12 cellular contexts compared by ENCODE assay signal in the genomic region with DNA sequence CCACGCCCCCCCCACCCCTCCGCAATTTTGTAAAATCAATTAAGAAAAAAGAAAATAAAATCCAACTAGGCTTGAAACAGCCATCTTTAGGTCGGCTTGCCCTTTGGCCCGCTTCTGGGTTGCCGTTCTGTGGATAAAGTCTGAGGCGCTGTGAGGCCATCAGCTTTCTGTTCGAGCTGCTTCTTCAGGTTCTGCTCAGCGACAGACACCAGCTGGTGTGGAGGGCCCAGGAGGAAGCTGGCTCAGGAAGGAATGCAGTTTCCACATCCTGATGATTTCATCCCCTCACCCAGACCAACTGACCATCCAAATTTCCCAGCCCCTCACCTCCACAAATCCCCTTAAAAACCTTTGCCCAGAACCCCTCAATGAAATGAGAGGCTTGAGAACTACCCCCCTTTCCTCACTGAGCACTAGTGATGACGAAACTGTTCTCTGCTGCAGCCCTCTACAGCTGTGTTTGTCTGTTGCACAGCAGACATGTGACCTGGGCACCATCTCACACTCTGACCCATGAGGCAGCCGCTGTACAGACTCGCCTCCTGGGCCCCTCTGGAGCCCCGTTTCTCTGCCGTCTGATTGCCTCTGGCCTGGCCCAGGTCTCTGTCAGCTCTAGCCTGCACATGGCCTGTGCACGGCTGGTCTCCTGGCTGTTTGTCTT. TPM values are rescaled to one million over a fixed set of nuclear protein-coding genes. Genes with fewer than 3 reads are reported as not detected.
DNase-seq lines count a peak whose midpoint lies in the region; ATAC-seq and TF ChIP-seq lines count a peak whose summit lies in the region.
"Had no signal": no experiment of that assay in that cellular context is flagged by ENCODE, and none has a peak within 500 bp of the region (broad histone marks: within the 10 kb centered on the region; RNA-seq: fewer than 3 reads in every experiment).

No MANE protein-coding gene starts in this region.

- H3K36me3 ChIP-seq in Panc1 (ENCODE audit: control insufficient read depth, insufficient read depth, low read length) (no peaks in the 10 kb centered on the region), trophoblast cell (ENCODE audit: control insufficient read depth in 1 of 2, insufficient read depth in 2 of 2, low read length in 2 of 2) (no peaks in the 10 kb centered on the region)

- POLR2A ChIA-PET in Panc1 (lab: Charles Lee), result no interaction called here

- peak overlapping the region; percentile 77 for H3K27ac Mint-ChIP-seq in glutamatergic neuron (ENCODE audit: unreplicated experiment)
- H3K27ac Mint-ChIP-seq: CD8-positive, alpha-beta T cell had no signal

- peaks cover 4% of the 10 kb centered on the region for H3K79me1 ChIP-seq in trophoblast cell (ENCODE audit: low read length)

- peaks cover 2% of the 10 kb centered on the region for H3K27me3 Mint-ChIP-seq in glutamatergic neuron (ENCODE audit: unreplicated experiment)

- WGBS in trophoblast cell (ENCODE audit: extremely low coverage, insufficient coverage, insufficient read length), result no CpG with 5 or more reads among the region's 14 CpGs

- H3K4me3 Mint-ChIP-seq in glutamatergic neuron (ENCODE audit: unreplicated experiment), result peak overlapping the region; percentile 3
- H3K4me3 Mint-ChIP-seq: CD8-positive, alpha-beta T cell had no signal

- CTCF ChIA-PET in Panc1 (lab: Charles Lee), result interaction anchor here (0.6 kb wide), 1 partner anchor 342 kb away, joined by 3 read pairs; no protein-coding TSS in a partner anchor

- peak overlapping the region; percentile 72 for H2BK12ac ChIP-seq in trophoblast cell (ENCODE audit: low read length)

- H3K18ac ChIP-seq in trophoblast cell (ENCODE audit: low read length), result no peak overlapping the region

- intact Hi-C loops in Panc1 (cut with micrococcal nuclease; ENCODE audit: unreplicated experiment), result no loop called here

- ATAC-seq in Panc1 (0 out of 2 replicates have a peak, but pooled peaks have one; percentile 53), GM18519 (IDR thresholded peaks at IDR 0.05; ENCODE audit: low FRiP score, unreplicated experiment) (no peak), GM21619 (IDR thresholded peaks at IDR 0.05; ENCODE audit: unreplicated experiment) (no peak)
- ATAC-seq: CD8-positive, alpha-beta T cell had no signal

- H3K4me1 ChIP-seq in Panc1 (ENCODE audit: control insufficient read depth, insufficient read depth, low read length) (no peaks in the 10 kb centered on the region; the same call in 1 of the 2 replicates), trophoblast cell (ENCODE audit: control insufficient read depth in 1 of 2, insufficient read depth in 2 of 2, low read length in 2 of 2) (peaks cover 11 to 17% of the 10 kb centered on the region in 2 experiments)
- H3K4me1 ChIP-seq: parathyroid adenoma had no signal

- BruUV-seq in Panc1 (replicated peaks; lab: Mats Ljungman, UMichigan), result no TSS peak

- H3K14ac ChIP-seq in trophoblast cell (ENCODE audit: low read length), result peak overlapping the region; percentile 35

- no peak overlapping the region for H2BK5ac ChIP-seq in trophoblast cell (ENCODE audit: low read depth, low read length, poor library complexity)

- H3K4me1 Mint-ChIP-seq in glutamatergic neuron (ENCODE audit: low read depth, unreplicated experiment), result peaks cover 11% of the 10 kb centered on the region

- H3K23ac ChIP-seq in trophoblast cell (ENCODE audit: low read length), result no peak overlapping the region

- no peaks in the 10 kb centered on the region for H3K36me3 Mint-ChIP-seq in glutamatergic neuron (ENCODE audit: unreplicated experiment)
- H3K36me3 Mint-ChIP-seq: CD8-positive, alpha-beta T cell had no signal

- H3K4me2 ChIP-seq in trophoblast cell (ENCODE audit: low read length), result no peak overlapping the region

- H4K91ac ChIP-seq in trophoblast cell (ENCODE audit: low read depth, low read length), result peak overlapping the region; percentile 15

- no peaks in the 10 kb centered on the region for H3K27me3 ChIP-seq in Panc1 (ENCODE audit: control insufficient read depth, insufficient read depth, low read length)
- H3K27me3 ChIP-seq in trophoblast cell (ENCODE audit: insufficient read depth, low read length), result no peaks in the 10 kb centered on the region

- peak overlapping the region; percentile 47 for H4K12ac ChIP-seq in trophoblast cell (ENCODE audit: low read depth, low read length)

- TF ChIP-seq CTCF in Panc1 (IDR thresholded peaks at IDR 0.05) (no peak), glutamatergic neuron (IDR thresholded peaks at IDR 0.05; ENCODE audit: partially characterized antibody, unreplicated experiment) (no peak)

- H2AK5ac ChIP-seq in trophoblast cell (ENCODE audit: low read length), result peak overlapping the region; percentile 19

- peaks cover 2% of the 10 kb centered on the region for H3K9me3 Mint-ChIP-seq in glutamatergic neuron (ENCODE audit: unreplicated experiment)
- H3K9me3 Mint-ChIP-seq: CD8-positive, alpha-beta T cell had no signal

- H3K79me2 ChIP-seq in trophoblast cell (ENCODE audit: control insufficient read depth, insufficient read depth, low read length, poor library complexity), result no peaks in the 10 kb centered on the region
- H3K79me2 ChIP-seq: parathyroid adenoma had no signal

- no peaks in the 10 kb centered on the region for H3K9me3 ChIP-seq in Panc1 (ENCODE audit: control insufficient read depth, insufficient read depth, low read depth, low read length)
- H3K9me3 ChIP-seq in trophoblast cell (ENCODE audit: insufficient read depth, low read depth, low read length), result no peaks in the 10 kb centered on the region

- no peak overlapping the region for H2AFZ ChIP-seq in trophoblast cell (ENCODE audit: insufficient read depth, low read length, poor library complexity)
- H2AFZ ChIP-seq: parathyroid adenoma had no signal

- in situ Hi-C loops in Panc1 (cut with HindIII; ENCODE audit: low pct_unique_long_range_greater_than_20kb, low sequenced_read_pairs), result no loop called here

- H3K4me3 ChIP-seq in Panc1 (ENCODE audit: low read depth in 2 of 2, low read length in 2 of 2) (no peak overlapping the region), trophoblast cell (ENCODE audit: low read depth, low read length) (no peak overlapping the region)

- DNase-seq in ELF-1 (ENCODE audit: low read depth, low spot score), result peak; percentile 29
- DNase-seq in Panc1 (ENCODE audit: low read depth, low spot score), result no peak
- peak; percentile 36 for DNase-seq in glutamatergic neuron
- DNase-seq in trophoblast cell, result peak; percentile 46 to 63
- no peak for DNase-seq in germinal center (ENCODE audit: low spot score)
- DNase-seq in activated CD8-positive, alpha-beta memory T cell treated with anti-CD3 and anti-CD28 coated beads for 24 hours, result no peak
- DNase-seq: CD8-positive, alpha-beta T cell; KG1 had no signal

- H3K4ac ChIP-seq in trophoblast cell (ENCODE audit: low read depth, low read length), result no peak overlapping the region

- no peak overlapping the region for H2BK120ac ChIP-seq in trophoblast cell (ENCODE audit: insufficient read depth, low read length, poor library complexity)

- no peak overlapping the region for H3K9ac ChIP-seq in trophoblast cell (ENCODE audit: low read length)
- H3K9ac ChIP-seq: parathyroid adenoma had no signal

- H3K27ac ChIP-seq in Panc1 (ENCODE audit: low read length), result no peak overlapping the region; the same call in 1 of the 2 replicates
- H3K27ac ChIP-seq in trophoblast cell (ENCODE audit: low read depth, low read length), result no peak overlapping the region
- H3K27ac ChIP-seq: parathyroid adenoma, VCaP had no signal

- H4K8ac ChIP-seq in trophoblast cell (ENCODE audit: low read depth, low read length), result peak overlapping the region; percentile 23

RNA-seq across cellular contexts. Expression of gene SPATA31C2, which starts 45.4 kb away (rescaled TPM):
- not detected for total RNA-seq in Panc1 (2021; ENCODE audit: unreplicated experiment)
- polyA plus RNA-seq in Panc1 (2012; ENCODE audit: insufficient read length), result not detected
- total RNA-seq in glutamatergic neuron (ENCODE audit: unreplicated experiment), result not detected
- polyA plus RNA-seq in trophoblast cell (2013), result not detected in 2 replicates
- total RNA-seq: CD8-positive, alpha-beta T cell had no signal

Comparison
In these comparisons a context has a peak if more than half of its experiments do, and no peak if none do; other contexts are left out.
1. DNase-seq: peak in ELF-1 (single experiment), glutamatergic neuron (single experiment) and trophoblast cell (2 of 2); none in Panc1 (single experiment), germinal center (single experiment) and activated CD8-positive, alpha-beta memory T cell treated with anti-CD3 and anti-CD28 coated beads for 24 hours (single experiment).